ENCODE assay signal across 1 cellular context in the genomic region with DNA sequence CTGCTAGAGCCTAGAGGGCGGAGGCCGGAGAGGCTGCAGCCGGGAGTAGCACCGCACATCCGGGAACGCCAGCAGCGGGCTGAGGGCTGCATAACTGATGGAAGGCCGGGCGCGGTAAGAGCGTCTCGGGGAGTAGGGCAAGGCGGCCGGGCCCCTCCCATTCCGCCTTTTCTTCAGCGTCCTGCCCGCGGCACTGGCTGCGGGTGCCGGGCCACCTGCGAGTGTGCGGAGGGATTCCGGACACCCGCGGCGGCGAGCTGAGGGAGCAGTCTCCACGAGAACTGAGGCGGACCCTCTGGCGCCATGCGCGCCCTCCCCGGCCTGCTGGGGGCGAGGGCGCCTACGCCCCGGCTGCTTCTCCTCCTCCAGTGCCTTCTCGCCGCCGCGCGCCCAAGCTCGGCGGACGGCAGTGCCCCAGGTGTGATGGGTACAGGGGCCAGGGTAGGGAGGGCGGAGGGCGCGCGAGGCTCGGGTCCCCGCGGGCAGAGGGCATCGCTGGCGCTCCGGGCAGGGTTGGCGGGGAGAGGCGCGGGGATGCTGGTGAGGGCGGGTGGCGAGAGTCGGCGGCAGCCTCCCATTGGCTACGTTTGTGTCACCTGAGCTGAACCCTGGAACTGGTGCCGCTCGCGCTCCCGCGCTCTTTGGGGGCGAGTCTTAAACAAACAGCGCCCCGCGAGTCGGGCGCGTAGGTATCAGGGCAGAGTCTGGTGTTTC.
TF ChIP-seq lines count a peak whose summit lies in the region.

No MANE protein-coding gene starts in this region.

TF ChIP-seq in A549, 52 proteins besides CTCF, POLR2A, EP300 and RAD21 (continued from another document):
- no peak for TF ChIP-seq EHMT2 (IDR thresholded peaks at IDR 0.05; ENCODE audit: low read depth)
- no peak for TF ChIP-seq POLR2AphosphoS2 (conservative IDR thresholded peaks at IDR 0.05; ENCODE audit: low read length)
- no peak for TF ChIP-seq HEYL (CRISPR knock-in tag; IDR thresholded peaks at IDR 0.05)
- TF ChIP-seq CHD4 (IDR thresholded peaks at IDR 0.05; ENCODE audit: borderline replicate concordance) = no peak
- TF ChIP-seq RCOR1 (IDR thresholded peaks at IDR 0.05; ENCODE audit: low read depth, low read length) = no peak
- peak in 1 of 2 experiments; percentile 44; a peak in 1 of 5 replicates for TF ChIP-seq JUN (IDR thresholded peaks at IDR 0.05)
- 0 out of 2 replicates have a peak, but pooled peaks have one; percentile 23 for TF ChIP-seq PHF8 (IDR thresholded peaks at IDR 0.05; ENCODE audit: borderline replicate concordance, low read depth)
- TF ChIP-seq FOSB (CRISPR knock-in tag; IDR thresholded peaks at IDR 0.05) = no peak
- TF ChIP-seq KDM5A (IDR thresholded peaks at IDR 0.05) = no peak
- no peak for TF ChIP-seq JUNB (IDR thresholded peaks at IDR 0.05)
- TF ChIP-seq ZNF302 (CRISPR knock-in tag; IDR thresholded peaks at IDR 0.05) = no peak
- no peak for TF ChIP-seq ZC3H11A (IDR thresholded peaks at IDR 0.05)
- TF ChIP-seq NR3C1 (IDR thresholded peaks at IDR 0.05) = no peak
- TF ChIP-seq CHD2 (IDR thresholded peaks at IDR 0.05; ENCODE audit: low read length, partially characterized antibody) = no peak
- TF ChIP-seq CEBPB (IDR thresholded peaks at IDR 0.05) = no peak
